Comparison of ENCODE assay signal across 18 cellular contexts in the genomic region with DNA sequence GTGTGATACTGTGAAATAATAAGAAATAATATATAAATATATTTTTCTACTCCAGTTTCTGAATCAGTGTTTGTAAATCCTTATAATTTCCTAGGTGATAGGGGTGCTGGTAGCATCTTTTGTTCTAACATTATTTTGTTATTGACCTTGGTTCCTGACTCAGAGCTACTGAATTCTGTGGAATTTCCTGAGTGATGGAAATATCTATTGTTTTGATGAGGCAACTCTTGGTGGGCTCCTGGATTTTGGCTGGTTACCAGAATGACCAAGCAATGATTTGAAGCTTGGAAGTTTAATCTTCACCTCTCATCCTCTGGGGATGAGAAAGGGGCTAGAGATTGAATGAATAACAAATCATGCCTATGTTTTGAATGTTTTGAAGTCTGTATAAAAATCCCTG.
A peak's percentile ranks its signal among the peaks of the same experiment; 100 is the strongest.
DNase-seq lines count a peak whose midpoint lies in the region; ATAC-seq and TF ChIP-seq lines count a peak whose summit lies in the region.
"Had no signal": no experiment of that assay in that cellular context is flagged by ENCODE, and none has a peak within 500 bp of the region (broad histone marks: within the 10 kb centered on the region; RNA-seq: fewer than 3 reads in every experiment).

No MANE protein-coding gene starts in this region.

- H2AFZ ChIP-seq in PC-3 (ENCODE audit: low read length): no peak overlapping the region
- no peak overlapping the region for H2AFZ ChIP-seq in mesenchymal stem cell (ENCODE audit: low read depth, low read length)

- no peak overlapping the region for H2BK120ac ChIP-seq in mesenchymal stem cell (ENCODE audit: low read depth, low read length)

- ATAC-seq in PC-3 (no peak; the same call in 1 of the 2 replicates), GM18511 (IDR thresholded peaks at IDR 0.05; ENCODE audit: unreplicated experiment) (no peak)

- H3K27me3 ChIP-seq in PC-3 (ENCODE audit: low read length): no peaks in the 10 kb centered on the region
- H3K27me3 ChIP-seq in mesenchymal stem cell (ENCODE audit: control insufficient read depth in 1 of 2, insufficient read depth in 1 of 2, low read length in 2 of 2): no peaks in the 10 kb centered on the region
- H3K27me3 ChIP-seq: esophagus muscularis mucosa, stomach had no signal

- no peak overlapping the region for H2AK5ac ChIP-seq in mesenchymal stem cell (ENCODE audit: low read length, severe bottlenecking)

- POLR2A ChIA-PET in PC-3 (lab: Charles Lee; ENCODE audit: unreplicated experiment): no interaction called here

- H4K20me1 ChIP-seq in PC-3 (ENCODE audit: low read length): no peaks in the 10 kb centered on the region

- peak overlapping the region; percentile 26 for H3K4me2 ChIP-seq in PC-3 (ENCODE audit: low read length)
- no peak overlapping the region for H3K4me2 ChIP-seq in mesenchymal stem cell (ENCODE audit: low read length, poor library complexity, severe bottlenecking)

- H3F3A ChIP-seq in PC-3 (ENCODE audit: low read length, unreplicated experiment): no peaks in the 10 kb centered on the region

- H3K9me3 ChIP-seq in PC-3 (ENCODE audit: low read length) (no peaks in the 10 kb centered on the region), mesenchymal stem cell (ENCODE audit: control insufficient read depth, low read length) (no peaks in the 10 kb centered on the region)
- H3K9me3 ChIP-seq: esophagus muscularis mucosa, left ventricle myocardium inferior, stomach had no signal

- H3K9me2 ChIP-seq in PC-3 (replicated peaks; ENCODE audit: low read length): no peaks in the 10 kb centered on the region

- H3K23ac ChIP-seq in mesenchymal stem cell (ENCODE audit: low read length in 2 of 2): no peak overlapping the region

- no peak overlapping the region for H2BK15ac ChIP-seq in mesenchymal stem cell (ENCODE audit: low read depth, poor library complexity, severe bottlenecking)

- H3K36me3 ChIP-seq in PC-3 (ENCODE audit: low read depth, low read length) (peaks cover 4% of the 10 kb centered on the region; the same call in 1 of the 2 replicates), mesenchymal stem cell (ENCODE audit: control insufficient read depth in 1 of 2, insufficient read depth in 2 of 2, low read depth in 1 of 2, low read length in 2 of 2) (peaks cover 0 to 11% of the 10 kb centered on the region in 2 experiments)
- H3K36me3 ChIP-seq: left ventricle myocardium inferior had no signal

- H2BK5ac ChIP-seq in mesenchymal stem cell (ENCODE audit: low read depth, low read length, poor library complexity, severe bottlenecking): no peak overlapping the region

- no peaks in the 10 kb centered on the region for H3K79me2 ChIP-seq in PC-3 (ENCODE audit: low read length)

- H3K4ac ChIP-seq in mesenchymal stem cell (ENCODE audit: low read depth in 1 of 2, low read length in 2 of 2): no peak overlapping the region

- H3K9ac ChIP-seq in PC-3 (ENCODE audit: low read length): no peak overlapping the region
- no peak overlapping the region for H3K9ac ChIP-seq in mesenchymal stem cell (ENCODE audit: low read length)

- H3K4me3 ChIP-seq in PC-3 (ENCODE audit: low read length): no peak overlapping the region
- H3K4me3 ChIP-seq in mesenchymal stem cell (ENCODE audit: insufficient read depth in 1 of 2, low read depth in 1 of 2, low read length in 2 of 2): no peak overlapping the region
- H3K4me3 ChIP-seq: esophagus muscularis mucosa, left ventricle myocardium inferior, stomach had no signal

- H2BK12ac ChIP-seq in mesenchymal stem cell (ENCODE audit: low read length in 2 of 2): no peak overlapping the region

- CTCF ChIA-PET in PC-3 (lab: Charles Lee): no interaction called here

- H3K14ac ChIP-seq in mesenchymal stem cell (ENCODE audit: low read length in 2 of 2): no peak overlapping the region

- no peak overlapping the region for H4K91ac ChIP-seq in mesenchymal stem cell (ENCODE audit: low read length)

- no peak for TF ChIP-seq CTCF in PC-3 (conservative IDR thresholded peaks at IDR 0.05; ENCODE audit: low read depth, low read length)

- BruUV-seq in PC-3 (replicated peaks; lab: Mats Ljungman, UMichigan): no TSS peak

- peaks cover 61% of the 10 kb centered on the region for H3K4me1 ChIP-seq in PC-3 (ENCODE audit: insufficient read depth, low read length)
- peaks cover 2% of the 10 kb centered on the region for H3K4me1 ChIP-seq in mesenchymal stem cell (ENCODE audit: control insufficient read depth, insufficient read depth, low read depth, low read length)

- H3K18ac ChIP-seq in mesenchymal stem cell (ENCODE audit: low read depth in 1 of 2, low read length in 2 of 2): no peak overlapping the region

- H3K27ac ChIP-seq in PC-3 (ENCODE audit: low read length) (peak overlapping the region; percentile 18), mesenchymal stem cell (ENCODE audit: low read length, poor library complexity, severe bottlenecking) (no peak overlapping the region)
- H3K27ac ChIP-seq: left ventricle myocardium inferior had no signal

- DNase-seq in Daoy (ENCODE audit: low read depth) (peak; percentile 71), PC-3 (peak; percentile 78), dermis blood vessel endothelial cell (peak; percentile 96), mesenchymal stem cell (peak; percentile 37), Ammon's horn (ENCODE audit: low spot score) (no peak), DMS79 (lab: John Stamatoyannopoulos, UW) (no peak), nucleus accumbens (lab: John Stamatoyannopoulos, UW) (no peak)
- DNase-seq: activated CD4-positive, alpha-beta memory T cell treated with anti-CD3 and anti-CD28 coated beads, Interleukin-2, amount 10 ng/mL, durations not matched to agents 7 days and 5 days; amniotic stem cell; DMS153; left ventricle myocardium inferior; NCI-H2081; NCI-H524; OCI-M1; posterior cingulate gyrus; stomach had no signal

- H3K79me1 ChIP-seq in mesenchymal stem cell (replicated peaks; ENCODE audit: low read length, poor library complexity, severe bottlenecking): peaks cover 18% of the 10 kb centered on the region

- H4K8ac ChIP-seq in mesenchymal stem cell (ENCODE audit: low read length): no peak overlapping the region

- intact Hi-C loops in PC-3 (cut with micrococcal nuclease): loop anchor here (10.0 kb wide), 1 partner anchor 154 kb away; no protein-coding TSS in a partner anchor

Comparison
In these comparisons a context has a peak if more than half of its experiments do, and no peak if none do; other contexts are left out.
1. DNase-seq: peak in Daoy (single experiment), PC-3 (single experiment), dermis blood vessel endothelial cell (single experiment) and mesenchymal stem cell (single experiment); none in Ammon's horn (single experiment), DMS79 (single experiment) and nucleus accumbens (0 of 56).